ENCODE assay signal across 33 cellular contexts in the genomic region with DNA sequence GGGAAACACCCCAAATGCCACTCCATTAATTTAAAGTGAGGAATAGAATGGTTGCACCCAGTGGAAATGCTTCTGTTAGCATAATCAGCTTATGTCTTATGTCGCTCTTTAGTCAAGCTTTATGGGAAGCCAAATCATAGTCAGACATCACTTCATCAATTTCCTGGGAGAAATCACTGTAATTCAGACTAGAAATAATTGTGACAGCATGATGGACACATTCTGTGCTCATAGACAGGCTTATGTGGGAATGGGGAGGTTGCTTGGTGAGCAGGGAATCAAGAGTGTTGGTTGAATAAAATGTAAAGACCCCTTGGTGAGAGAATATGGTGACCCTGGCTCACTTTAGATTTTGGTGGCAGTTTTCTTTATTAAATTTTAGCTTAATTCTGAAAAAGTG.
"Had no signal": no experiment of that assay in that cellular context is flagged by ENCODE, and none has a peak within 500 bp of the region (broad histone marks: within the 10 kb centered on the region; RNA-seq: fewer than 3 reads in every experiment).

No MANE protein-coding gene starts in this region.

- H3K27me3 Mint-ChIP-seq: activated B cell treated with CpG ODN at 0.5 μM for 24 hours; activated CD4-positive, alpha-beta memory T cell treated with anti-CD3 and anti-CD28 coated beads for 36 hours; activated CD4-positive, alpha-beta memory T cell treated with anti-CD3 and anti-CD28 coated beads, Interleukin-2, amount 10 ng/mL, durations not matched to agents 7 days and 5 days; activated CD4-positive, alpha-beta T cell treated with anti-CD3 and anti-CD28 coated beads for 36 hours; activated CD4-positive, alpha-beta T cell treated with anti-CD3 and anti-CD28 coated beads, Interleukin-2, amount 10 ng/mL, durations not matched to agents 24 days and 14 days; activated CD4-positive, alpha-beta T cell treated with anti-CD3 and anti-CD28 coated beads, Interleukin-2, amount 10 ng/mL, durations not matched to agents 7 days and 5 days; activated CD8-positive, alpha-beta memory T cell treated with anti-CD3 and anti-CD28 coated beads, Interleukin-2, amount 10 ng/mL, durations not matched to agents 7 days and 5 days; activated CD8-positive, alpha-beta T cell treated with anti-CD3 and anti-CD28 coated beads for 36 hours; T-cell; T-helper 17 cell had no signal

- H3K36me3 Mint-ChIP-seq: activated CD4-positive, alpha-beta memory T cell treated with anti-CD3 and anti-CD28 coated beads for 36 hours; activated CD8-positive, alpha-beta memory T cell treated with anti-CD3 and anti-CD28 coated beads, Interleukin-2, amount 10 ng/mL, durations not matched to agents 7 days and 5 days; T-cell had no signal

- H3K36me3 ChIP-seq: WERI-Rb-1 had no signal

- H3K4me1 Mint-ChIP-seq: activated B cell treated with CpG ODN at 0.5 μM for 24 hours; activated CD4-positive, alpha-beta memory T cell treated with anti-CD3 and anti-CD28 coated beads, Interleukin-2, amount 10 ng/mL, durations not matched to agents 7 days and 5 days; activated CD4-positive, alpha-beta T cell treated with anti-CD3 and anti-CD28 coated beads for 36 hours; activated CD4-positive, alpha-beta T cell treated with anti-CD3 and anti-CD28 coated beads, Interleukin-2, amount 10 ng/mL, durations not matched to agents 24 days and 14 days; activated CD4-positive, alpha-beta T cell treated with anti-CD3 and anti-CD28 coated beads, Interleukin-2, amount 10 ng/mL, durations not matched to agents 7 days and 5 days; activated CD8-positive, alpha-beta memory T cell treated with anti-CD3 and anti-CD28 coated beads, Interleukin-2, amount 10 ng/mL, durations not matched to agents 7 days and 5 days; T-cell; T-helper 17 cell had no signal

- DNase-seq: activated B cell treated with CpG ODN at 0.5 μM for 24 hours; activated CD4-positive, alpha-beta memory T cell treated with anti-CD3 and anti-CD28 coated beads for 36 hours; activated CD4-positive, alpha-beta memory T cell treated with anti-CD3 and anti-CD28 coated beads, Interleukin-2, amount 10 ng/mL, durations not matched to agents 7 days and 5 days; activated CD4-positive, alpha-beta T cell treated with anti-CD3 and anti-CD28 coated beads for 1 hour; activated CD4-positive, alpha-beta T cell treated with anti-CD3 and anti-CD28 coated beads for 36 hours; activated CD4-positive, alpha-beta T cell treated with anti-CD3 and anti-CD28 coated beads for 4 hours; activated CD4-positive, alpha-beta T cell treated with anti-CD3 and anti-CD28 coated beads for 48 hours; activated CD4-positive, alpha-beta T cell treated with anti-CD3 and anti-CD28 coated beads, Interleukin-2, amount 10 ng/mL, durations not matched to agents 24 days and 14 days; activated CD4-positive, alpha-beta T cell treated with anti-CD3 and anti-CD28 coated beads, Interleukin-2, amount 10 ng/mL, durations not matched to agents 7 days and 5 days; activated CD4-positive, alpha-beta T cell treated with anti-CD3 and anti-CD28 coated beads, Interleukin-2, amount 50 U/mL, for 1 hour; activated CD4-positive, alpha-beta T cell treated with anti-CD3 and anti-CD28 coated beads, Interleukin-2, amount 50 U/mL, for 4 hours; activated CD4-positive, alpha-beta T cell treated with anti-CD3 and anti-CD28 coated beads, Interleukin-2, amount 50 U/mL, for 48 hours; activated CD4-positive, CD25-positive, alpha-beta regulatory T cell; activated CD4-positive, CD25-positive, alpha-beta regulatory T cell treated with anti-CD3 and anti-CD28 coated beads, Interleukin-2, amount 50 U/mL, for 72 hours; activated CD8-positive, alpha-beta memory T cell treated with anti-CD3 and anti-CD28 coated beads for 24 hours; activated CD8-positive, alpha-beta memory T cell treated with anti-CD3 and anti-CD28 coated beads, Interleukin-2, amount 10 ng/mL, durations not matched to agents 7 days and 5 days; activated CD8-positive, alpha-beta memory T cell treated with anti-CD3 and anti-CD28 coated beads, Interleukin-2, amount 50 U/mL, for 4 hours; activated CD8-positive, alpha-beta memory T cell treated with anti-CD3 and anti-CD28 coated beads, Interleukin-2, amount 50 U/mL, for 48 hours; activated CD8-positive, alpha-beta T cell treated with anti-CD3 and anti-CD28 coated beads for 36 hours; activated CD8-positive, alpha-beta T cell treated with anti-CD3 and anti-CD28 coated beads, Interleukin-2, amount 10 ng/mL, durations not matched to agents 7 days and 5 days; activated T-cell treated with anti-CD3 and anti-CD28 coated beads for 4 hours; T-cell; T-helper 1 cell; T-helper 17 cell; T-helper 2 cell; T-helper 9 cell; T1000; WERI-Rb-1 had no signal

- H3K4me3 Mint-ChIP-seq: activated B cell treated with CpG ODN at 0.5 μM for 24 hours; activated CD4-positive, alpha-beta memory T cell treated with anti-CD3 and anti-CD28 coated beads for 36 hours; activated CD4-positive, alpha-beta memory T cell treated with anti-CD3 and anti-CD28 coated beads, Interleukin-2, amount 10 ng/mL, durations not matched to agents 7 days and 5 days; activated CD4-positive, alpha-beta T cell treated with anti-CD3 and anti-CD28 coated beads for 36 hours; activated CD4-positive, alpha-beta T cell treated with anti-CD3 and anti-CD28 coated beads, Interleukin-2, amount 10 ng/mL, durations not matched to agents 24 days and 14 days; activated CD4-positive, alpha-beta T cell treated with anti-CD3 and anti-CD28 coated beads, Interleukin-2, amount 10 ng/mL, durations not matched to agents 7 days and 5 days; activated CD8-positive, alpha-beta memory T cell treated with anti-CD3 and anti-CD28 coated beads, Interleukin-2, amount 10 ng/mL, durations not matched to agents 7 days and 5 days; activated CD8-positive, alpha-beta T cell treated with anti-CD3 and anti-CD28 coated beads for 36 hours; activated CD8-positive, alpha-beta T cell treated with anti-CD3 and anti-CD28 coated beads, Interleukin-2, amount 10 ng/mL, durations not matched to agents 7 days and 5 days; T-cell; T-helper 1 cell treated with Interleukin-12 subunit alpha and Interleukin-12 subunit beta and Interleukin-4 antibody, amounts not matched to agents 30 μg/mL and 1 μg/mL, for 36 hours; T-helper 17 cell; T-helper 2 cell treated with Interferon-gamma antibody and Interleukin-4, amounts not matched to agents 5 μg/mL and 100 μg/mL, for 36 hours; WTC11 had no signal

- H3K27ac Mint-ChIP-seq: activated B cell treated with CpG ODN at 0.5 μM for 24 hours; activated CD4-positive, alpha-beta memory T cell treated with anti-CD3 and anti-CD28 coated beads for 36 hours; activated CD4-positive, alpha-beta memory T cell treated with anti-CD3 and anti-CD28 coated beads, Interleukin-2, amount 10 ng/mL, durations not matched to agents 7 days and 5 days; activated CD4-positive, alpha-beta T cell treated with anti-CD3 and anti-CD28 coated beads for 36 hours; activated CD4-positive, alpha-beta T cell treated with anti-CD3 and anti-CD28 coated beads, Interleukin-2, amount 10 ng/mL, durations not matched to agents 24 days and 14 days; activated CD4-positive, alpha-beta T cell treated with anti-CD3 and anti-CD28 coated beads, Interleukin-2, amount 10 ng/mL, durations not matched to agents 7 days and 5 days; activated CD8-positive, alpha-beta memory T cell treated with anti-CD3 and anti-CD28 coated beads, Interleukin-2, amount 10 ng/mL, durations not matched to agents 7 days and 5 days; activated CD8-positive, alpha-beta T cell treated with anti-CD3 and anti-CD28 coated beads for 36 hours; activated CD8-positive, alpha-beta T cell treated with anti-CD3 and anti-CD28 coated beads, Interleukin-2, amount 10 ng/mL, durations not matched to agents 7 days and 5 days; T-cell; T-helper 1 cell treated with Interleukin-12 subunit alpha and Interleukin-12 subunit beta and Interleukin-4 antibody, amounts not matched to agents 30 μg/mL and 1 μg/mL, for 36 hours; T-helper 17 cell; T-helper 2 cell treated with Interferon-gamma antibody and Interleukin-4, amounts not matched to agents 5 μg/mL and 100 μg/mL, for 36 hours; WTC11 had no signal

- ATAC-seq: activated CD4-positive, alpha-beta T cell treated with anti-CD3 and anti-CD28 coated beads for 36 hours; activated CD4-positive, CD25-positive, alpha-beta regulatory T cell treated with anti-CD3 and anti-CD28 coated beads, Interleukin-2, amount 50 U/mL, for 24 hours; activated CD8-positive, alpha-beta memory T cell treated with anti-CD3 and anti-CD28 coated beads, Interleukin-2, amount 10 ng/mL, durations not matched to agents 7 days and 5 days; activated CD8-positive, alpha-beta T cell treated with anti-CD3 and anti-CD28 coated beads for 36 hours; activated CD8-positive, alpha-beta T cell treated with anti-CD3 and anti-CD28 coated beads, Interleukin-2, amount 10 ng/mL, durations not matched to agents 7 days and 5 days; T-cell; T-helper 17 cell; WTC11 had no signal

- H3K27ac ChIP-seq: WERI-Rb-1 had no signal

- FAIRE-seq: TTC549 had no signal
